In genomic region chr7:127955051-127955531, GRCh38 we compare ENCODE assay signal across 21 cellular contexts.
DNase-seq lines count a peak whose midpoint lies in the region; ATAC-seq, FAIRE-seq and TF ChIP-seq lines count a peak whose summit lies in the region.
"Had no signal": no experiment of that assay in that cellular context is flagged by ENCODE, and none has a peak within 500 bp of the region (broad histone marks: within the 10 kb centered on the region; RNA-seq: fewer than 3 reads in every experiment).

No MANE protein-coding gene starts in this region.

- H3K9me3 ChIP-seq in HepG2 (ENCODE audit: low read length) = no peaks in the 10 kb centered on the region
- no peaks in the 10 kb centered on the region for H3K9me3 ChIP-seq in right lobe of liver
- H3K9me3 ChIP-seq: SJCRH30 had no signal

- FAIRE-seq in HepG2 (lab: Jason Lieb, UNC) = no peak
- FAIRE-seq: G401.6, GM12892, RCC 7860 had no signal

- H3K4me1 ChIP-seq in HepG2 (ENCODE audit: insufficient read depth, low read length) (no peaks in the 10 kb centered on the region), right lobe of liver (no peaks in the 10 kb centered on the region)
- H3K4me1 ChIP-seq: SJCRH30 had no signal

- BruUV-seq in HepG2 (replicated peaks; lab: Mats Ljungman, UMichigan) = no TSS peak

- no peak overlapping the region for H2AFZ ChIP-seq in HepG2 (ENCODE audit: low read length)

- 100% methylated on average over 7 of the region's 7 CpGs for WGBS in HepG2 (ENCODE audit: low lambda C conversion rate)
- WGBS in right lobe of liver (ENCODE audit: insufficient coverage, low coverage, low lambda C conversion rate, missing lambda C conversion rate) = 83% methylated on average over 7 of the region's 7 CpGs

- POLR2A ChIA-PET in HepG2 (lab: Yijun Ruan, JAX) = no interaction called here

- no peak for TF ChIP-seq EP300 in HepG2 (IDR thresholded peaks at IDR 0.05; ENCODE audit: low read depth in 2 of 2, low read length in 2 of 2)
- TF ChIP-seq EP300 in HepG2 (CRISPR knock-in tag; IDR thresholded peaks at IDR 0.05; ENCODE audit: borderline replicate concordance) = no peak

- H4K20me1 ChIP-seq in HepG2 (ENCODE audit: insufficient read depth, low read length) = no peaks in the 10 kb centered on the region

- TF ChIP-seq POLR2A in HepG2 (IDR thresholded peaks at IDR 0.05; ENCODE audit: insufficient read depth in 1 of 2, low read depth in 2 of 2, low read length in 2 of 2) (no peak), right lobe of liver (IDR thresholded peaks at IDR 0.05) (no peak)

- no peak overlapping the region for H3K9ac ChIP-seq in HepG2 (ENCODE audit: insufficient read depth, low read depth, low read length)

- no peak for TF ChIP-seq CTCF in HepG2 (CRISPR knock-in tag; IDR thresholded peaks at IDR 0.05)
- no peak for TF ChIP-seq CTCF in right lobe of liver (IDR thresholded peaks at IDR 0.05)
- no peak for TF ChIP-seq CTCF in type B pancreatic cell (conservative IDR thresholded peaks at IDR 0.05)

- H3K36me3 Mint-ChIP-seq in type B pancreatic cell = peaks cover 9% of the 10 kb centered on the region

- H3K27ac ChIP-seq in HepG2 (ENCODE audit: extremely low read length, insufficient read depth, low read length) (no peak overlapping the region), right lobe of liver (no peak overlapping the region), angular gyrus (ENCODE audit: low read depth, low read length) (peak overlapping the region; percentile 32)
- H3K27ac ChIP-seq: SJCRH30 had no signal

- no peak for DNase-seq in HepG2 (ENCODE audit: low spot score)
- DNase-seq in right lobe of liver = no peak
- DNase-seq in occipital lobe (lab: John Stamatoyannopoulos, UW) = peak; percentile 51
- no peak for DNase-seq in NCI-H187 (lab: John Stamatoyannopoulos, UW)
- no peak for DNase-seq in epidermal melanocyte (ENCODE audit: insufficient read length, low spot score)
- no peak for DNase-seq in NCI-H748 (lab: John Stamatoyannopoulos, UW; ENCODE audit: unreplicated experiment)
- DNase-seq in type B pancreatic cell (ENCODE audit: extremely low spot score, unreplicated experiment) = no peak
- DNase-seq: AML-193, GOT3, HCEC 1CT, Kasumi-1, NCI-H1436 treated with DMSO at 0.1 percent for 48 hours, NCI-H226, NCI-H510A treated with DMSO at 0.1 percent for 48 hours, OCI-M1, SJCRH30 had no signal

- H3K27me3 Mint-ChIP-seq in type B pancreatic cell = no peaks in the 10 kb centered on the region

- H3K9me3 Mint-ChIP-seq in type B pancreatic cell = no peaks in the 10 kb centered on the region
- H3K9me3 Mint-ChIP-seq: CD14-positive monocyte had no signal

- H3K36me3 ChIP-seq in HepG2 (replicated peaks in 1 of 2; ENCODE audit: control insufficient read depth in 1 of 2, insufficient read depth in 2 of 2, low read length in 2 of 2) (peaks cover 13 to 73% of the 10 kb centered on the region in 2 experiments), right lobe of liver (peaks cover 0 to 2% (median 0%) of the 10 kb centered on the region in 4 donors)
- H3K36me3 ChIP-seq: SJCRH30 had no signal

- H3K4me1 Mint-ChIP-seq in type B pancreatic cell (ENCODE audit: unreplicated experiment) = no peaks in the 10 kb centered on the region

- H3K4me3 ChIP-seq in HepG2 (replicated peaks in 1 of 3; ENCODE audit: insufficient read depth in 1 of 3, low read depth in 2 of 3, low read length in 3 of 3) = no peak overlapping the region
- no peak overlapping the region for H3K4me3 ChIP-seq in right lobe of liver
- H3K4me3 ChIP-seq: SJCRH30 had no signal

- H3K27me3 ChIP-seq in HepG2 (ENCODE audit: control insufficient read depth in 1 of 2, insufficient read depth in 2 of 2, low read length in 2 of 2) = no peaks in the 10 kb centered on the region
- no peaks in the 10 kb centered on the region for H3K27me3 ChIP-seq in right lobe of liver
- H3K27me3 ChIP-seq: SJCRH30 had no signal

- in situ Hi-C loops in HepG2 (cut with HindIII; ENCODE audit: extremely low pct_ligation_motif_present, low pct_unique_long_range_greater_than_20kb) = no loop called here

- intact Hi-C loops in HepG2 (cut with micrococcal nuclease; ENCODE audit: unreplicated experiment) (no loop called here), right lobe of liver (cut with DNase I) (no loop called here)

- no peak overlapping the region for H3K4me2 ChIP-seq in HepG2 (ENCODE audit: low read depth, low read length)

- TF ChIP-seq RAD21 in HepG2 (CRISPR knock-in tag; IDR thresholded peaks at IDR 0.05) = no peak

- no peak overlapping the region for H3K27ac Mint-ChIP-seq in type B pancreatic cell
- H3K27ac Mint-ChIP-seq: CD14-positive monocyte had no signal

- CTCF ChIA-PET in HepG2 (lab: Yijun Ruan, JAX; ENCODE audit: low intra/inter-chr PET ratio, low total read pairs) = no interaction called here

- H3K4me3 Mint-ChIP-seq in type B pancreatic cell = no peak overlapping the region
- H3K4me3 Mint-ChIP-seq: CD14-positive monocyte had no signal

- H3K79me2 ChIP-seq in HepG2 (ENCODE audit: insufficient read depth, low read length) = no peaks in the 10 kb centered on the region

- ATAC-seq in HepG2 = no peak
- no peak for ATAC-seq in right lobe of liver

TF ChIP-seq in HepG2, 621 proteins besides CTCF, POLR2A, EP300 and RAD21:
- TF ChIP-seq ZNF33B (CRISPR knock-in tag; IDR thresholded peaks at IDR 0.05) (no peak), CEBPB (IDR thresholded peaks at IDR 0.05; ENCODE audit: borderline replicate concordance, low read depth, low read length) (0 out of 2 replicates have a peak, but pooled peaks have one; percentile 7), MIER3 (CRISPR knock-in tag; IDR thresholded peaks at IDR 0.05; ENCODE audit: borderline replicate concordance) (no peak), ZNF414 (CRISPR knock-in tag; IDR thresholded peaks at IDR 0.05) (no peak), ZNF720 (CRISPR knock-in tag; IDR thresholded peaks at IDR 0.05) (no peak), NFE2L2 (IDR thresholded peaks at IDR 0.05; ENCODE audit: low read length) (no peak), KAT8 (CRISPR knock-in tag; IDR thresholded peaks at IDR 0.05) (no peak)
TF ChIP-seq in HepG2: peak in this region for 1.
